1 cellular context compared by ENCODE assay signal in the genomic region with DNA sequence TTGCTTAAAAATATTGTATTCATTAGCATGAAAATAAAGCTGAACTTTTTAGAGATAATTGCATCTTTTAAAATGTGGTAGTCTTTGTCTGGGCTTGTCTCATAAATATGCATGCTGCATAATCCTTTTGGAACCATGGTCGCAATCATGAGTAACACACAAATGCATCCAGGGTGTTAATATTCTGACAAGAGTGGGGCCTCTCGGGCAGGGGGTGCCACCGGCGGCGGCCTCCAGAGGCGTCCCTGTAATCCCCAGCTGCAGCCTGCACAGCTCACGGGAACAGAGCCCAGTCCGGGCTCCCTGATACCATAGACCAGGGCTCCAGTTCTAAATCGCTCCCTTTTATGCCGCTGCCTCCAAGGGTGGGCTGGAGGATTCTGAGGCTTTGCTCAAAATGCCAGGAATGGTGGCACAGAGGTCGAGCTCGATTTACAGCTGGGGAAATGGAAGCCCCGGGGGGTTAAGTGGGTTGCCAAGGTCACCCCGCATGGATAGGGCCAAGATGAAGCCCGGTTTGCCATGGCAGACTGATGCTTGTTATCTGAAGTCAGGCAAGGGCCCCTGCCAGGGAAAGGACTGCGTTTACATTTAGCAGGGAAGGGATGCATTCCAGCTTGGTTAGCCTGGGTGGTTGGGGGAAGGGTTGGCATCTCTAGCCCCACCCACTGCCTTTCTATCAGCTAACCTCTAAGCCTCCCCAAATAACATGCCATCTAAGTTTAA.
TF ChIP-seq lines count a peak whose summit lies in the region.

No MANE protein-coding gene starts in this region.

TF ChIP-seq in WTC11, 78 proteins besides CTCF, POLR2A, EP300 and RAD21 (continued from another document):
- TF ChIP-seq SMAD3 (CRISPR knock-in tag; IDR thresholded peaks at IDR 0.05; ENCODE audit: borderline replicate concordance) = no peak
- TF ChIP-seq CREB1 (CRISPR knock-in tag; IDR thresholded peaks at IDR 0.05) = no peak
- TF ChIP-seq ETV6 (CRISPR knock-in tag; IDR thresholded peaks at IDR 0.05) = no peak
- no peak for TF ChIP-seq ZNF219 (CRISPR knock-in tag; IDR thresholded peaks at IDR 0.05; ENCODE audit: borderline replicate concordance)
- TF ChIP-seq, protein P1, sequence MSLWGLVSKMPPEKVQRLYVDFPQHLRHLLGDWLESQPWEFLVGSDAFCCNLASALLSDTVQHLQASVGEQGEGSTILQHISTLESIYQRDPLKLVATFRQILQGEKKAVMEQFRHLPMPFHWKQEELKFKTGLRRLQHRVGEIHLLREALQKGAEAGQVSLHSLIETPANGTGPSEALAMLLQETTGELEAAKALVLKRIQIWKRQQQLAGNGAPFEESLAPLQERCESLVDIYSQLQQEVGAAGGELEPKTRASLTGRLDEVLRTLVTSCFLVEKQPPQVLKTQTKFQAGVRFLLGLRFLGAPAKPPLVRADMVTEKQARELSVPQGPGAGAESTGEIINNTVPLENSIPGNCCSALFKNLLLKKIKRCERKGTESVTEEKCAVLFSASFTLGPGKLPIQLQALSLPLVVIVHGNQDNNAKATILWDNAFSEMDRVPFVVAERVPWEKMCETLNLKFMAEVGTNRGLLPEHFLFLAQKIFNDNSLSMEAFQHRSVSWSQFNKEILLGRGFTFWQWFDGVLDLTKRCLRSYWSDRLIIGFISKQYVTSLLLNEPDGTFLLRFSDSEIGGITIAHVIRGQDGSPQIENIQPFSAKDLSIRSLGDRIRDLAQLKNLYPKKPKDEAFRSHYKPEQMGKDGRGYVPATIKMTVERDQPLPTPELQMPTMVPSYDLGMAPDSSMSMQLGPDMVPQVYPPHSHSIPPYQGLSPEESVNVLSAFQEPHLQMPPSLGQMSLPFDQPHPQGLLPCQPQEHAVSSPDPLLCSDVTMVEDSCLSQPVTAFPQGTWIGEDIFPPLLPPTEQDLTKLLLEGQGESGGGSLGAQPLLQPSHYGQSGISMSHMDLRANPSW (CRISPR knock-in tag; conservative IDR thresholded peaks at IDR 0.05; ENCODE audit: low read depth) = no peak
- no peak for TF ChIP-seq ATF3 (CRISPR knock-in tag; conservative IDR thresholded peaks at IDR 0.05)
- no peak for TF ChIP-seq ZNF423 (CRISPR knock-in tag; IDR thresholded peaks at IDR 0.05)
- TF ChIP-seq ERG (CRISPR knock-in tag; IDR thresholded peaks at IDR 0.05) = no peak
- no peak for TF ChIP-seq FOXP1 (CRISPR knock-in tag; IDR thresholded peaks at IDR 0.05; ENCODE audit: borderline replicate concordance)
- no peak for TF ChIP-seq FOXK1 (CRISPR knock-in tag; IDR thresholded peaks at IDR 0.05)
- no peak for TF ChIP-seq ZNF671 (CRISPR knock-in tag; IDR thresholded peaks at IDR 0.05)
